In the genomic region with DNA sequence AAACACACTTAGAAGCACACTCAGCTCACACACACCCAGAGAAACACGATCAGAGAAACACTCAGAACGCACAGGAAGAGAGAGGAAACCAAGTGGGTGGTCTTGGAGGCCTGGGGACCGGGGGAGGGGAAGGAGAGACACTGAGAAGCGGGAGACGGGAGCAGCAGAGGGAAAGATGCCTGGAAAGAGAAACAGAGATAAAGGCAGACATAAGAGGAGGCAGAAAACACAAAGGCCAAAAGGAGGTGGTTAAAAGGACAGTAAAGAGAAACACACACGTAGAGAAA, we compare ENCODE assay signal across 9 cellular contexts. TPM values are rescaled to one million over a fixed set of nuclear protein-coding genes. Genes with fewer than 3 reads are reported as not detected.
A peak's percentile ranks its signal among the peaks of the same experiment; 100 is the strongest.
DNase-seq lines count a peak whose midpoint lies in the region; TF ChIP-seq lines count a peak whose summit lies in the region.
"Had no signal": no experiment of that assay in that cellular context is flagged by ENCODE, and none has a peak within 500 bp of the region (broad histone marks: within the 10 kb centered on the region; RNA-seq: fewer than 3 reads in every experiment).

No MANE protein-coding gene starts in this region.

- no peaks in the 10 kb centered on the region for H3K79me2 ChIP-seq in OCI-LY3 (ENCODE audit: low read length)
- peaks cover 2% of the 10 kb centered on the region for H3K79me2 ChIP-seq in fibroblast of lung (ENCODE audit: control insufficient read depth, insufficient read depth, low read length)

- H3K9ac ChIP-seq in OCI-LY3 (ENCODE audit: low read length) (peak overlapping the region; percentile 73; the same call in 1 of the 2 replicates), fibroblast of lung (ENCODE audit: insufficient read depth, low read length) (no peak overlapping the region)

- H3K27me3 ChIP-seq in OCI-LY3 (ENCODE audit: low read depth, low read length) (peaks cover 10% of the 10 kb centered on the region), fibroblast of lung (ENCODE audit: control insufficient read depth, insufficient read depth, low read length) (no peaks in the 10 kb centered on the region), neuron (ENCODE audit: insufficient read depth, low read length) (no peaks in the 10 kb centered on the region)

- H2AFZ ChIP-seq in OCI-LY3 (ENCODE audit: low read depth, low read length), result no peak overlapping the region
- peak overlapping the region; percentile 90 for H2AFZ ChIP-seq in fibroblast of lung (ENCODE audit: low read length)
- no peak overlapping the region for H2AFZ ChIP-seq in neuron (ENCODE audit: low read depth, low read length)

- H4K20me1 ChIP-seq in OCI-LY3 (ENCODE audit: insufficient read depth, low read length), result no peaks in the 10 kb centered on the region
- H4K20me1 ChIP-seq in fibroblast of lung (ENCODE audit: control insufficient read depth, extremely low read depth, insufficient read depth, low read length), result no peaks in the 10 kb centered on the region

- TF ChIP-seq CTCF in OCI-LY3 (IDR thresholded peaks at IDR 0.05; ENCODE audit: low read depth, low read length) (no peak), fibroblast of lung (conservative IDR thresholded peaks at IDR 0.05 in 1 of 2, IDR thresholded peaks at IDR 0.05 in 1 of 2; ENCODE audit: low read depth in 1 of 2, low read length in 2 of 2) (no peak)

- in situ Hi-C loops in ACHN (cut with HindIII; ENCODE audit: low pct_ligation_motif_present, low pct_unique_long_range_greater_than_20kb, low sequenced_read_pairs), result no loop called here

- H3K27ac ChIP-seq in OCI-LY3 (ENCODE audit: low read length), result no peak overlapping the region
- H3K27ac ChIP-seq in fibroblast of lung (ENCODE audit: insufficient read depth, low read length), result peak overlapping the region; percentile 62

- H3K4me1 ChIP-seq in OCI-LY3 (ENCODE audit: low read length) (peaks cover 20% of the 10 kb centered on the region), fibroblast of lung (ENCODE audit: control insufficient read depth, extremely low read depth, insufficient read depth, low read length) (peaks cover 7% of the 10 kb centered on the region), neuron (ENCODE audit: insufficient read depth, low read length) (peaks cover 26% of the 10 kb centered on the region)

- H3K4me2 ChIP-seq in OCI-LY3 (ENCODE audit: low read length), result peak overlapping the region; percentile 88
- peak overlapping the region; percentile 95 for H3K4me2 ChIP-seq in fibroblast of lung (ENCODE audit: extremely low read depth, insufficient read depth, low read length)

- H3K36me3 ChIP-seq in OCI-LY3 (replicated peaks; ENCODE audit: low read depth, low read length), result no peaks in the 10 kb centered on the region
- peaks cover 5% of the 10 kb centered on the region for H3K36me3 ChIP-seq in fibroblast of lung (ENCODE audit: control insufficient read depth, insufficient read depth, low read length)
- peaks cover 24% of the 10 kb centered on the region for H3K36me3 ChIP-seq in neuron (ENCODE audit: insufficient read depth, low read length)

- DNase-seq in ACHN (peak; percentile 18), fibroblast of lung (ENCODE audit: low read depth in 2 of 2) (peak; percentile 18 to 21), NCI-H774 (lab: John Stamatoyannopoulos, UW) (no peak), middle frontal gyrus (ENCODE audit: extremely low spot score, low spot score) (no peak), AML-193 (lab: John Stamatoyannopoulos, UW) (no peak), NCI-H1694 (lab: John Stamatoyannopoulos, UW) (no peak)
- DNase-seq: aorta had no signal

- H3K9me3 ChIP-seq in OCI-LY3 (ENCODE audit: insufficient read depth, low read length) (no peaks in the 10 kb centered on the region), fibroblast of lung (ENCODE audit: control insufficient read depth, insufficient read depth, low read depth, low read length) (no peaks in the 10 kb centered on the region), neuron (ENCODE audit: low read length) (no peaks in the 10 kb centered on the region)

- peak overlapping the region; percentile 84 for H3K4me3 ChIP-seq in OCI-LY3 (ENCODE audit: low read length)
- H3K4me3 ChIP-seq in fibroblast of lung (replicated peaks in 1 of 4; ENCODE audit: control extremely low read depth in 1 of 4, insufficient read depth in 1 of 4, low read depth in 3 of 4, low read length in 4 of 4), result peak overlapping the region; percentile 76 to 94 (median 85)
- H3K4me3 ChIP-seq in neuron (ENCODE audit: low read length), result peak overlapping the region; percentile 69

RNA-seq across cellular contexts. Expression of gene TMEM98, which starts 1.3 kb away (rescaled TPM):
- 153 and 190 TPM in 2 replicates for total RNA-seq in fibroblast of lung
- 172 and 220 TPM in 2 replicates for polyA plus RNA-seq in fibroblast of lung
- 100.0 and 127 TPM in 2 replicates for polyA plus RNA-seq in fibroblast of lung (2012)
- polyA minus RNA-seq in fibroblast of lung (ENCODE audit: low replicate concordance), result 529 and 610 TPM in 2 replicates

RNA-seq across cellular contexts. Expression of gene MYO1D, which starts 52.3 kb away (rescaled TPM):
- total RNA-seq in fibroblast of lung, result 32.1 and 46.6 TPM in 2 replicates
- polyA plus RNA-seq in fibroblast of lung, result 11.2 and 35.0 TPM in 2 replicates
- 6.1 and 20.4 TPM in 2 replicates for polyA plus RNA-seq in fibroblast of lung (2012)
- 3.6 and 39.6 TPM in 2 replicates for polyA minus RNA-seq in fibroblast of lung (ENCODE audit: low replicate concordance)

Comparison
In these comparisons a context has a peak if more than half of its experiments do, and no peak if none do; other contexts are left out.
1. DNase-seq: peak in ACHN (single experiment) and fibroblast of lung (2 of 2); none in NCI-H774 (single experiment), middle frontal gyrus (single experiment), AML-193 (0 of 2) and NCI-H1694 (single experiment).
2. Peak in every context shown above with its lines, with median percentiles within 50 percentile points of each other: H3K4me3 ChIP-seq.